In the genomic region with DNA sequence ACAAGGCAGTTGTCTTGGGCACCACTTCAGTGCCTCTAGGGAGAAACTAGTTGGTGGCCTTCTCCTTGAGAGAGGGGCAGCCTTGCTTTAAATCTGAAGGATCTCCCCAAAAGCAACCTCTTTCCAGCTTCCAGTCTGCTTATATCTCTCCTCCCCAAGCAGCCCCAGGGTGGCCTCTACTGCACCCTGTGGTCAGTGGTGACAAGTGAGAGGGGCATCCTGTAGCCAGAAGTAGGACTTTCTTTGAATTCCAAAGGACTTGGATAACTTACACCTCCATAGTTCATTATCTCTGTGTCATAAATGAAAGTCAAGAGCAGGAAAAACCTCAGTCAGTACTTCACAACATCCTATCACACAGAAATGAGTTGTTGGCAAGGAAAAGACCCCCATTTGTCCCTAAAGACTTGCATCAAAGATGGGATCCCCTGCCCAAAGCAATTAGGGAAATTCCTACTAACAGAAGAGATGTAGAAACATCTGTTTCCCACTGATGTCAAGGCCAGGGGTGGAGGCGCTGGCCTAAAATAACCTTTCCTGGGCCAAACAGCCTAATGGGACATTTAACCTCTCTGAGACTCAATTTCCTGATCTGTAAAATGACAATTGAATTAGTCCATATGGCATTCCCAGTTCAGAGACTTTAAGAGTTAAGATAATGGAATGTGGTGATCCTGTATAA, we compare ENCODE assay signal across 1 cellular context.
TF ChIP-seq lines count a peak whose summit lies in the region.

No MANE protein-coding gene starts in this region.

TF ChIP-seq in HepG2, 621 proteins besides CTCF, POLR2A, EP300 and RAD21:
- TF ChIP-seq ZNF574 (CRISPR knock-in tag; IDR thresholded peaks at IDR 0.05): no peak
- TF ChIP-seq MTF2 (CRISPR knock-in tag; IDR thresholded peaks at IDR 0.05; ENCODE audit: borderline replicate concordance): no peak
- no peak for TF ChIP-seq ZNF367 (CRISPR knock-in tag; IDR thresholded peaks at IDR 0.05; ENCODE audit: borderline replicate concordance)
- TF ChIP-seq ATAD3A (CRISPR knock-in tag; IDR thresholded peaks at IDR 0.05): no peak
- TF ChIP-seq, protein P1, sequence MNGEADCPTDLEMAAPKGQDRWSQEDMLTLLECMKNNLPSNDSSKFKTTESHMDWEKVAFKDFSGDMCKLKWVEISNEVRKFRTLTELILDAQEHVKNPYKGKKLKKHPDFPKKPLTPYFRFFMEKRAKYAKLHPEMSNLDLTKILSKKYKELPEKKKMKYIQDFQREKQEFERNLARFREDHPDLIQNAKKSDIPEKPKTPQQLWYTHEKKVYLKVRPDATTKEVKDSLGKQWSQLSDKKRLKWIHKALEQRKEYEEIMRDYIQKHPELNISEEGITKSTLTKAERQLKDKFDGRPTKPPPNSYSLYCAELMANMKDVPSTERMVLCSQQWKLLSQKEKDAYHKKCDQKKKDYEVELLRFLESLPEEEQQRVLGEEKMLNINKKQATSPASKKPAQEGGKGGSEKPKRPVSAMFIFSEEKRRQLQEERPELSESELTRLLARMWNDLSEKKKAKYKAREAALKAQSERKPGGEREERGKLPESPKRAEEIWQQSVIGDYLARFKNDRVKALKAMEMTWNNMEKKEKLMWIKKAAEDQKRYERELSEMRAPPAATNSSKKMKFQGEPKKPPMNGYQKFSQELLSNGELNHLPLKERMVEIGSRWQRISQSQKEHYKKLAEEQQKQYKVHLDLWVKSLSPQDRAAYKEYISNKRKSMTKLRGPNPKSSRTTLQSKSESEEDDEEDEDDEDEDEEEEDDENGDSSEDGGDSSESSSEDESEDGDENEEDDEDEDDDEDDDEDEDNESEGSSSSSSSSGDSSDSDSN (CRISPR knock-in tag; IDR thresholded peaks at IDR 0.05): no peak
- no peak for TF ChIP-seq ZNF562 (CRISPR knock-in tag; IDR thresholded peaks at IDR 0.05; ENCODE audit: borderline replicate concordance)
- TF ChIP-seq RFX1 (IDR thresholded peaks at IDR 0.05): no peak
- TF ChIP-seq BHLHE40 (IDR thresholded peaks at IDR 0.05; ENCODE audit: low read length): no peak
- TF ChIP-seq, protein P2, sequence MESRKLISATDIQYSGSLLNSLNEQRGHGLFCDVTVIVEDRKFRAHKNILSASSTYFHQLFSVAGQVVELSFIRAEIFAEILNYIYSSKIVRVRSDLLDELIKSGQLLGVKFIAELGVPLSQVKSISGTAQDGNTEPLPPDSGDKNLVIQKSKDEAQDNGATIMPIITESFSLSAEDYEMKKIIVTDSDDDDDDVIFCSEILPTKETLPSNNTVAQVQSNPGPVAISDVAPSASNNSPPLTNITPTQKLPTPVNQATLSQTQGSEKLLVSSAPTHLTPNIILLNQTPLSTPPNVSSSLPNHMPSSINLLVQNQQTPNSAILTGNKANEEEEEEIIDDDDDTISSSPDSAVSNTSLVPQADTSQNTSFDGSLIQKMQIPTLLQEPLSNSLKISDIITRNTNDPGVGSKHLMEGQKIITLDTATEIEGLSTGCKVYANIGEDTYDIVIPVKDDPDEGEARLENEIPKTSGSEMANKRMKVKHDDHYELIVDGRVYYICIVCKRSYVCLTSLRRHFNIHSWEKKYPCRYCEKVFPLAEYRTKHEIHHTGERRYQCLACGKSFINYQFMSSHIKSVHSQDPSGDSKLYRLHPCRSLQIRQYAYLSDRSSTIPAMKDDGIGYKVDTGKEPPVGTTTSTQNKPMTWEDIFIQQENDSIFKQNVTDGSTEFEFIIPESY (CRISPR knock-in tag; IDR thresholded peaks at IDR 0.05): no peak
- TF ChIP-seq, protein P3, sequence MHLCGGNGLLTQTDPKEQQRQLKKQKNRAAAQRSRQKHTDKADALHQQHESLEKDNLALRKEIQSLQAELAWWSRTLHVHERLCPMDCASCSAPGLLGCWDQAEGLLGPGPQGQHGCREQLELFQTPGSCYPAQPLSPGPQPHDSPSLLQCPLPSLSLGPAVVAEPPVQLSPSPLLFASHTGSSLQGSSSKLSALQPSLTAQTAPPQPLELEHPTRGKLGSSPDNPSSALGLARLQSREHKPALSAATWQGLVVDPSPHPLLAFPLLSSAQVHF (CRISPR knock-in tag; IDR thresholded peaks at IDR 0.05): no peak
- TF ChIP-seq ZNF329 (CRISPR knock-in tag; IDR thresholded peaks at IDR 0.05; ENCODE audit: low read depth): no peak
- TF ChIP-seq HNRNPK (IDR thresholded peaks at IDR 0.05; ENCODE audit: low read depth, low read length, poor library complexity, severe bottlenecking): no peak
- TF ChIP-seq GPN1 (CRISPR knock-in tag; IDR thresholded peaks at IDR 0.05; ENCODE audit: borderline replicate concordance): no peak
- no peak for TF ChIP-seq POLR2AphosphoS2 (IDR thresholded peaks at IDR 0.05; ENCODE audit: low read depth, low read length)
- no peak for TF ChIP-seq ZFP62 (CRISPR knock-in tag; IDR thresholded peaks at IDR 0.05)
- TF ChIP-seq ZNF468 (CRISPR knock-in tag; IDR thresholded peaks at IDR 0.05): no peak
